1 cellular context compared by ENCODE assay signal in the genomic region with DNA sequence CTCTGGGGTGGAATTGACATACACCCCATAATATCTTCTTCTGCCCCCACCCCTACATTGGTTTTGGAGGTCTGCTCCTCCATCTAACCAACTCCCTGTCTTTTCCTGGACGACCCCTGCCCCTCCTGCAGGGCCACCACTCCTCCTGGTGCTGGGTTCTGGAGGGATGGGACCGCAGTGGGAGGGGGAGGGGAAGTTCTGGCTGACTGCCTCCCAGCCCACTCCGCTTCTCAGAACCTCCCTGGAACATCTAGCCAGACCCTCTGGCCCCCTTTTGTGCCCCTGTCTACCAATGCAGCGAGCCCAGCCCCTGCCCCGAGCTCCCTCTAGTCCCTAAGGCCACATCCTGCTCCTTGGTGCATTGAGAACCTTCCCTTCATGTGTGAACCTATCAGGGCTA.
TF ChIP-seq lines count a peak whose summit lies in the region.

No MANE protein-coding gene starts in this region.

TF ChIP-seq in K562, 482 proteins besides CTCF, POLR2A, EP300 and RAD21:
- TF ChIP-seq PHF8 (IDR thresholded peaks at IDR 0.05; ENCODE audit: borderline replicate concordance, low read length), result no peak
TF ChIP-seq in K562: peak in this region for 0.
